ENCODE assay signal across 16 cellular contexts in the genomic region with DNA sequence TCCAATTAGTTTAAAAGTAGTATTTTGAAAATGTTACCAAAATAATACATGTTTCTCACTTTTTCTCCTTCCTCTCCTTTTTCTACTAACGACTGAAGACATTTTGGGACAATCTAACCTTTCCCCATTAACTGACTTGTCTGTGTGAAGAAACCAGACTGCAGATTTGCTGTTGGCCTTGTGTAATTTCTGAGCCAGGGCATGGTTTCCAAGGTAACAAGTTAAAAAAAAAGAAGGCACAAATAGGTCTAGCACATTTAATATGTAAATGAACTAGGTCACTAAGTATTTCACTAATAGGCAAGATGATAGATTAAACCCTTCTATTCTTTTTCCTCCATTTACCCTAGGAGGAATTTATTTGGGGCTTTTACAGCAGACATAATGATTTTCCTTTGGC.
"Had no signal": no experiment of that assay in that cellular context is flagged by ENCODE, and none has a peak within 500 bp of the region (broad histone marks: within the 10 kb centered on the region; RNA-seq: fewer than 3 reads in every experiment).

No MANE protein-coding gene starts in this region.

- H3K27me3 Mint-ChIP-seq: stimulated activated memory B cell treated with anti-CD40 and anti-IgM and Interleukin-4, amounts not matched to agents 10 μg/mL and 1 μg/mL and 100 μg/mL, for 72 hours had no signal

- DNase-seq: activated CD8-positive, alpha-beta memory T cell treated with anti-CD3 and anti-CD28 coated beads for 24 hours; activated CD8-positive, alpha-beta memory T cell treated with anti-CD3 and anti-CD28 coated beads, Interleukin-2, amount 50 U/mL, for 48 hours; activated effector memory CD4-positive, alpha-beta T cell treated with Interleukin-2 at 50 U/mL for 16 hours; activated naive CD4-positive, alpha-beta T cell treated with anti-CD3 and anti-CD28 coated beads, Interleukin-2, amount 50 U/mL, for 16 hours; activated T-cell treated with anti-CD3 and anti-CD28 coated beads, Interleukin-2, amount 50 U/mL, for 48 hours; central memory CD4-positive, alpha-beta T cell; colonic mucosa; heart right ventricle; kidney glomerular epithelial cell; mesendoderm; natural killer cell; stimulated activated CD4-positive, alpha-beta T cell treated with anti-CD3 and anti-CD28 coated beads, Interleukin-4, amount 100 ng/mL, for 24 hours; T-helper 1 cell had no signal

- H3K36me3 Mint-ChIP-seq: natural killer cell; stimulated activated memory B cell treated with anti-CD40 and anti-IgM and Interleukin-4, amounts not matched to agents 10 μg/mL and 1 μg/mL and 100 μg/mL, for 72 hours had no signal

- H3K9me3 ChIP-seq: colonic mucosa, heart right ventricle, neutrophil had no signal

- H3K36me3 ChIP-seq: colonic mucosa, heart right ventricle, neutrophil had no signal

- H3K27me3 ChIP-seq: colonic mucosa, heart right ventricle, neutrophil had no signal

- ATAC-seq: activated CD4-positive, CD25-positive, alpha-beta regulatory T cell treated with anti-CD3 and anti-CD28 coated beads, Interleukin-2, amount 50 U/mL, for 24 hours; heart right ventricle; natural killer cell; stimulated activated memory B cell treated with anti-CD40 and anti-IgM and Interleukin-4, amounts not matched to agents 10 μg/mL and 1 μg/mL and 100 μg/mL, for 72 hours had no signal

- H3K27ac Mint-ChIP-seq: natural killer cell; stimulated activated memory B cell treated with anti-CD40 and anti-IgM and Interleukin-4, amounts not matched to agents 10 μg/mL and 1 μg/mL and 100 μg/mL, for 72 hours had no signal

- H3K4me3 ChIP-seq: colonic mucosa, heart right ventricle had no signal

- H3K4me3 Mint-ChIP-seq: natural killer cell; stimulated activated memory B cell treated with anti-CD40 and anti-IgM and Interleukin-4, amounts not matched to agents 10 μg/mL and 1 μg/mL and 100 μg/mL, for 72 hours had no signal

- H3K4me1 ChIP-seq: colonic mucosa, heart right ventricle had no signal

- H3K27ac ChIP-seq: colonic mucosa, heart right ventricle, neutrophil had no signal

- H3K9me3 Mint-ChIP-seq: natural killer cell; stimulated activated memory B cell treated with anti-CD40 and anti-IgM and Interleukin-4, amounts not matched to agents 10 μg/mL and 1 μg/mL and 100 μg/mL, for 72 hours had no signal
